In the genomic region with DNA sequence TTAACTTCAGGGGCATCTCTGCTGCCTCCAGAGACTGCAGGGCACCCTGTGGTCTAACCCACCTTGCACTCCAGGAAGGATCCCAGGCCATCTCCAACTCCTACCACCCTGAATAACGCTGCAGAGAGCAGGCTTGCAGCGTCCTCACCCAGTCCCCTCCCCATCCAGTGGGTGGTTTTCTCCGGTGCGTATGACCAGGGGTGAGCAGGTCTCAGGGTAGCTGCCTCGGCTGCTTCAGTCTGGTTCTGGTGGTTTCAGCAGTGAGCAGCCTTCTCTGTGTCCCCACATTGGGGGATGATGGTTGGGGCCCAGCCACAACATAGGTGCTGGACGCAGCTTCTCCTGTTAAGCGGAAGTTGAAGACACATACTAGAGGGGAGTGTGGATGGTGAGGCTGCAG, we compare ENCODE assay signal across 23 cellular contexts. TPM values are rescaled to one million over a fixed set of nuclear protein-coding genes. Genes with fewer than 3 reads are reported as not detected.
DNase-seq lines count a peak whose midpoint lies in the region; ATAC-seq and TF ChIP-seq lines count a peak whose summit lies in the region.
"Had no signal": no experiment of that assay in that cellular context is flagged by ENCODE, and none has a peak within 500 bp of the region (broad histone marks: within the 10 kb centered on the region; RNA-seq: fewer than 3 reads in every experiment).

No MANE protein-coding gene starts in this region.

- H2BK15ac ChIP-seq in IMR-90 (ENCODE audit: low read depth, low read length), result no peak overlapping the region

- H3K27ac Mint-ChIP-seq in activated naive CD4-positive, alpha-beta T cell treated with anti-CD3 and anti-CD28 coated beads for 36 hours, result no peak overlapping the region
- no peak overlapping the region for H3K27ac Mint-ChIP-seq in activated T-helper 2 cell treated with anti-CD3 and anti-CD28 coated beads, Interferon-gamma antibody, Interleukin-2, Interleukin-4, amounts not matched to agents 10 μg/mL and 5 μg/mL and 100 μg/mL, durations not matched to agents 14 hours and 24 hours and 36 hours
- H3K27ac Mint-ChIP-seq: H9 had no signal

- H3K36me3 ChIP-seq in IMR-90 (ENCODE audit: control insufficient read depth, insufficient read depth, low read length), result no peaks in the 10 kb centered on the region

- H3K4me3 ChIP-seq in IMR-90 (ENCODE audit: insufficient read depth, low read depth, low read length), result no peak overlapping the region
- H3K4me3 ChIP-seq: PC-9 had no signal

- H3K4ac ChIP-seq in IMR-90 (ENCODE audit: low read depth, low read length), result no peak overlapping the region

- H3K4me1 ChIP-seq in IMR-90 (ENCODE audit: control insufficient read depth, insufficient read depth, low read length), result no peaks in the 10 kb centered on the region

- no peak overlapping the region for H3K56ac ChIP-seq in IMR-90 (ENCODE audit: extremely low read depth, insufficient read depth, low read length)

- no peaks in the 10 kb centered on the region for H4K20me1 ChIP-seq in IMR-90 (ENCODE audit: insufficient read depth, low read length)

- no peak overlapping the region for H2BK120ac ChIP-seq in IMR-90 (ENCODE audit: low read depth, low read length)

- H3K23ac ChIP-seq in IMR-90 (ENCODE audit: low read depth, low read length), result no peak overlapping the region

- no CpG with 5 or more reads among the region's 7 CpGs for WGBS in IMR-90 (ENCODE audit: extremely low coverage in 2 of 2, insufficient read length in 1 of 2), 2 experiments

- no peak overlapping the region for H3K4me2 ChIP-seq in IMR-90 (ENCODE audit: low read depth, low read length)
- H3K4me2 ChIP-seq: PC-9 had no signal

- BruUV-seq in IMR-90 (replicated peaks; lab: Mats Ljungman, UMichigan), result no TSS peak

- no peak overlapping the region for H2BK5ac ChIP-seq in IMR-90 (ENCODE audit: low read depth, low read length, poor library complexity, severe bottlenecking)

- intact Hi-C loops in activated naive CD4-positive, alpha-beta T cell treated with anti-CD3 and anti-CD28 coated beads for 36 hours (cut with micrococcal nuclease), result no loop called here
- intact Hi-C loops in IMR-90 (cut with micrococcal nuclease) (no loop called here), sciatic nerve (cut with DNase I) (no loop called here)
- intact Hi-C loops in activated T-helper 2 cell treated with anti-CD3 and anti-CD28 coated beads, Interferon-gamma antibody, Interleukin-2, Interleukin-4, amounts not matched to agents 10 μg/mL and 5 μg/mL and 100 μg/mL, durations not matched to agents 14 hours and 24 hours and 36 hours (cut with micrococcal nuclease), result no loop called here

- H2AK9ac ChIP-seq in IMR-90 (replicated peaks; ENCODE audit: low read depth, low read length, poor library complexity), result no peak overlapping the region

- H3K14ac ChIP-seq in IMR-90 (replicated peaks; ENCODE audit: low read depth, low read length), result no peak overlapping the region

- H3K9me3 Mint-ChIP-seq in activated naive CD4-positive, alpha-beta T cell treated with anti-CD3 and anti-CD28 coated beads for 36 hours, result no peaks in the 10 kb centered on the region
- no peaks in the 10 kb centered on the region for H3K9me3 Mint-ChIP-seq in activated T-helper 2 cell treated with anti-CD3 and anti-CD28 coated beads, Interferon-gamma antibody, Interleukin-2, Interleukin-4, amounts not matched to agents 10 μg/mL and 5 μg/mL and 100 μg/mL, durations not matched to agents 14 hours and 24 hours and 36 hours
- H3K9me3 Mint-ChIP-seq: H9 had no signal

- H3K27me3 Mint-ChIP-seq in activated naive CD4-positive, alpha-beta T cell treated with anti-CD3 and anti-CD28 coated beads for 36 hours (ENCODE audit: low read depth), result peaks cover 13% of the 10 kb centered on the region
- H3K27me3 Mint-ChIP-seq in activated T-helper 2 cell treated with anti-CD3 and anti-CD28 coated beads, Interferon-gamma antibody, Interleukin-2, Interleukin-4, amounts not matched to agents 10 μg/mL and 5 μg/mL and 100 μg/mL, durations not matched to agents 14 hours and 24 hours and 36 hours (ENCODE audit: low read depth), result peaks cover 8% of the 10 kb centered on the region

- H3K27me3 ChIP-seq in IMR-90 (ENCODE audit: control insufficient read depth, insufficient read depth, low read length), result peaks cover 61% of the 10 kb centered on the region

- H3K36me3 Mint-ChIP-seq in activated naive CD4-positive, alpha-beta T cell treated with anti-CD3 and anti-CD28 coated beads for 36 hours (ENCODE audit: low read depth), result no peaks in the 10 kb centered on the region
- H3K36me3 Mint-ChIP-seq in activated T-helper 2 cell treated with anti-CD3 and anti-CD28 coated beads, Interferon-gamma antibody, Interleukin-2, Interleukin-4, amounts not matched to agents 10 μg/mL and 5 μg/mL and 100 μg/mL, durations not matched to agents 14 hours and 24 hours and 36 hours (ENCODE audit: low read depth), result no peaks in the 10 kb centered on the region

- in situ Hi-C loops in IMR-90 (cut with MboI; ENCODE audit: low sequenced_read_pairs), result no loop called here

- H2BK20ac ChIP-seq in IMR-90 (ENCODE audit: low read depth, low read length), result no peak overlapping the region

- no peaks in the 10 kb centered on the region for H3K9me3 ChIP-seq in IMR-90 (ENCODE audit: control insufficient read depth, insufficient read depth, low read length)

- dilution Hi-C loops in IMR-90 (cut with HindIII; ENCODE audit: low sequenced_read_pairs, unreplicated experiment), result no loop called here

- H2AFZ ChIP-seq in IMR-90 (replicated peaks; ENCODE audit: low read length, poor library complexity), result peak overlapping the region; percentile 19
- H2AFZ ChIP-seq: PC-9 had no signal

- no peak overlapping the region for H3K18ac ChIP-seq in IMR-90 (ENCODE audit: low read depth, low read length)

- POLR2A ChIA-PET in IMR-90 (lab: Charles Lee; ENCODE audit: unreplicated experiment), result no interaction called here

- no peak for TF ChIP-seq POLR2A in IMR-90 (IDR thresholded peaks at IDR 0.05; ENCODE audit: low read depth, low read length)

- no peak overlapping the region for H4K5ac ChIP-seq in IMR-90 (ENCODE audit: low read depth, low read length)

- no peak overlapping the region for H4K8ac ChIP-seq in IMR-90 (ENCODE audit: low read depth in 2 of 2, low read length in 2 of 2)

- H3K9ac ChIP-seq in IMR-90 (ENCODE audit: low read depth, low read length), result no peak overlapping the region

- TF ChIP-seq RAD21 in IMR-90 (IDR thresholded peaks at IDR 0.05; ENCODE audit: low read length), result no peak

- H3K4me3 Mint-ChIP-seq in activated naive CD4-positive, alpha-beta T cell treated with anti-CD3 and anti-CD28 coated beads for 36 hours, result no peak overlapping the region
- no peak overlapping the region for H3K4me3 Mint-ChIP-seq in activated T-helper 2 cell treated with anti-CD3 and anti-CD28 coated beads, Interferon-gamma antibody, Interleukin-2, Interleukin-4, amounts not matched to agents 10 μg/mL and 5 μg/mL and 100 μg/mL, durations not matched to agents 14 hours and 24 hours and 36 hours (ENCODE audit: low read depth)
- H3K4me3 Mint-ChIP-seq: H9 had no signal

- peak; percentile 1 for DNase-seq in activated naive CD4-positive, alpha-beta T cell treated with anti-CD3 and anti-CD28 coated beads for 36 hours
- no peak for DNase-seq in activated naive CD4-positive, alpha-beta T cell treated with anti-CD3 and anti-CD28 coated beads, Interleukin-2, amount 50 U/mL, for 16 hours
- DNase-seq in IMR-90 (no peak), islet precursor cell (peak; percentile 43), sciatic nerve (ENCODE audit: low spot score) (peak; percentile 37), NCI-H446 (lab: John Stamatoyannopoulos, UW) (no peak)
- DNase-seq in activated T-helper 2 cell treated with anti-CD3 and anti-CD28 coated beads, Interferon-gamma antibody, Interleukin-2, Interleukin-4, amounts not matched to agents 10 μg/mL and 5 μg/mL and 100 μg/mL, durations not matched to agents 14 hours and 24 hours and 36 hours (ENCODE audit: low spot score), result no peak
- DNase-seq: 8988T, ACHN, DMS153, DND-41, H9, KBM-7, MV-4-11, NCI-H1105, NCI-H146, NCI-H1930, NCI-H2107, NCI-H526, PC-9, SHP77 treated with DMSO at 0.1 percent for 48 hours had no signal

- ATAC-seq in IMR-90 (ENCODE audit: low read depth) (no peak), sciatic nerve (no peak), GM18858 (IDR thresholded peaks at IDR 0.05; ENCODE audit: unreplicated experiment) (no peak)

- no peak overlapping the region for H4K91ac ChIP-seq in IMR-90 (ENCODE audit: insufficient read depth, low read depth, low read length)

- no peaks in the 10 kb centered on the region for H3K4me1 Mint-ChIP-seq in activated naive CD4-positive, alpha-beta T cell treated with anti-CD3 and anti-CD28 coated beads for 36 hours (ENCODE audit: low read depth)
- no peaks in the 10 kb centered on the region for H3K4me1 Mint-ChIP-seq in activated T-helper 2 cell treated with anti-CD3 and anti-CD28 coated beads, Interferon-gamma antibody, Interleukin-2, Interleukin-4, amounts not matched to agents 10 μg/mL and 5 μg/mL and 100 μg/mL, durations not matched to agents 14 hours and 24 hours and 36 hours (ENCODE audit: low read depth)

- H3K27ac ChIP-seq in IMR-90 (ENCODE audit: insufficient read depth, low read length), result no peak overlapping the region
- H3K27ac ChIP-seq: PC-9 had no signal

- CTCF ChIA-PET in activated naive CD4-positive, alpha-beta T cell treated with anti-CD3 and anti-CD28 coated beads for 36 hours (lab: Charles Lee), result no interaction called here
- CTCF ChIA-PET in IMR-90 (lab: Yijun Ruan, JAX), result no interaction called here

- H3K79me1 ChIP-seq in IMR-90 (ENCODE audit: low read depth in 1 of 2, low read length in 2 of 2), result no peaks in the 10 kb centered on the region

- H3K9me1 ChIP-seq in IMR-90 (ENCODE audit: insufficient read depth, low read length), result no peaks in the 10 kb centered on the region

- no peak for TF ChIP-seq CTCF in IMR-90 (conservative IDR thresholded peaks at IDR 0.05; ENCODE audit: low read depth, low read length)

- H2AK5ac ChIP-seq in IMR-90 (ENCODE audit: low read depth, low read length), result no peak overlapping the region

TF ChIP-seq in IMR-90, 13 proteins besides CTCF, POLR2A, EP300 and RAD21 (continues in another document):
- TF ChIP-seq CHD1 (IDR thresholded peaks at IDR 0.05; ENCODE audit: low read depth, low read length) (no peak), NFE2L2 (IDR thresholded peaks at IDR 0.05; ENCODE audit: low read depth, low read length) (no peak), CEBPB (IDR thresholded peaks at IDR 0.05; ENCODE audit: low read depth, low read length) (no peak), RFX5 (IDR thresholded peaks at IDR 0.05; ENCODE audit: low read depth, low read length) (no peak), FOS (IDR thresholded peaks at IDR 0.05; ENCODE audit: low read depth, low read length) (no peak)

RNA-seq across cellular contexts. Expression of gene SORCS2, which starts 38.6 kb away (rescaled TPM):
- under 1 TPM; 0.07 to 0.15 TPM for total RNA-seq in activated naive CD4-positive, alpha-beta T cell treated with anti-CD3 and anti-CD28 coated beads for 36 hours
- 0.28 and 0.36 TPM in 2 replicates for total RNA-seq in IMR-90 (2012; rRNA removed)
- 0.62 and 0.67 TPM in 2 replicates for polyA plus RNA-seq in IMR-90 (2012; rRNA removed)
- 0.22 and 0.70 TPM in 2 replicates for polyA plus RNA-seq in IMR-90 (2012; cell fraction: cytosol; rRNA removed)
- 0.76 and 0.77 TPM in 2 replicates for polyA plus RNA-seq in IMR-90 (2012; cell fraction: nucleus; rRNA removed; ENCODE audit: low replicate concordance)
- total RNA-seq in sciatic nerve, result 52.5 TPM
- 0.02 and 0.05 TPM in 2 replicates for total RNA-seq in activated T-helper 2 cell treated with anti-CD3 and anti-CD28 coated beads, Interferon-gamma antibody, Interleukin-2, Interleukin-4, amounts not matched to agents 10 μg/mL and 5 μg/mL and 100 μg/mL, durations not matched to agents 14 hours and 24 hours and 36 hours
- total RNA-seq: MCF 10A had no signal

Comparison
In these comparisons a context has a peak if more than half of its experiments do, and no peak if none do; other contexts are left out.
1. DNase-seq: peak in activated naive CD4-positive, alpha-beta T cell treated with anti-CD3 and anti-CD28 coated beads for 36 hours (single experiment), islet precursor cell (single experiment) and sciatic nerve (single experiment); none in activated naive CD4-positive, alpha-beta T cell treated with anti-CD3 and anti-CD28 coated beads, Interleukin-2, amount 50 U/mL, for 16 hours (single experiment), IMR-90 (single experiment), NCI-H446 (0 of 2) and activated T-helper 2 cell treated with anti-CD3 and anti-CD28 coated beads, Interferon-gamma antibody, Interleukin-2, Interleukin-4, amounts not matched to agents 10 μg/mL and 5 μg/mL and 100 μg/mL, durations not matched to agents 14 hours and 24 hours and 36 hours (single experiment).
2. RNA of gene SORCS2, which starts 38.6 kb away (total RNA-seq): 52.5 TPM in sciatic nerve (single experiment); 0.28 to 0.36 TPM in IMR-90, 0.07 to 0.15 TPM in activated naive CD4-positive, alpha-beta T cell treated with anti-CD3 and anti-CD28 coated beads for 36 hours and 0.02 to 0.05 TPM in activated T-helper 2 cell treated with anti-CD3 and anti-CD28 coated beads, Interferon-gamma antibody, Interleukin-2, Interleukin-4, amounts not matched to agents 10 μg/mL and 5 μg/mL and 100 μg/mL, durations not matched to agents 14 hours and 24 hours and 36 hours; every median in the first group is over 10 times any median in the second.